In the genomic region with DNA sequence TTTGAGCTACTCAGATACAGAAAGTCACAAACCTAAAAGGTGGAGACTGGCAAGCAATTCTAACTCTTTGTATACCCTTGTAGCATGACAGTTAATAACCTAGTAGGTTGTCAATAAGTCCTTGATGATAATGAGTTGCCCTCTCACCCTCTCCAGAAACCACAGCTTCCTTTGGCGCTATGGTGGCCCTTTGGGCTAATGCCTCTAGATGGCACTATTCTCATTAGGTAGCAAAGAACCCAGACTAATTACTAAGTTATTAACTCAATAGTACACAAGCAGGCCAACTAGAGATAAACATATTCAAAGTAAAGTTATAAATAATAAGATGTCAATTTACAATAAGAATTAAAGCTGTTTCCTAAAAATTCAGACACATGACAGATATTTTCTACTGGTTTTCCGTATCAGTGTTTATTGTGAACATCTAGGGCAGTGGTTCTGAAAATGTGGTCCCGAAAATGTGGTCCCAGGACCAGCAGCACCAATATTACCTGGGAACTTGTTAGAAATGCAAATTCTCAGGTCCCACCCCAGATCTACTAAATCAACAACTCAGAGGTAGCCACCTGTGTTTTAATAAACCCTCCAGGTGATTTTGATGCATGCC, we compare ENCODE assay signal across 1 cellular context.
A peak's percentile ranks its signal among the peaks of the same experiment; 100 is the strongest.
TF ChIP-seq lines count a peak whose summit lies in the region.

No MANE protein-coding gene starts in this region.

TF ChIP-seq in GM12878, 131 proteins besides CTCF, POLR2A, EP300 and RAD21 (continued from another document):
- TF ChIP-seq, protein P1, sequence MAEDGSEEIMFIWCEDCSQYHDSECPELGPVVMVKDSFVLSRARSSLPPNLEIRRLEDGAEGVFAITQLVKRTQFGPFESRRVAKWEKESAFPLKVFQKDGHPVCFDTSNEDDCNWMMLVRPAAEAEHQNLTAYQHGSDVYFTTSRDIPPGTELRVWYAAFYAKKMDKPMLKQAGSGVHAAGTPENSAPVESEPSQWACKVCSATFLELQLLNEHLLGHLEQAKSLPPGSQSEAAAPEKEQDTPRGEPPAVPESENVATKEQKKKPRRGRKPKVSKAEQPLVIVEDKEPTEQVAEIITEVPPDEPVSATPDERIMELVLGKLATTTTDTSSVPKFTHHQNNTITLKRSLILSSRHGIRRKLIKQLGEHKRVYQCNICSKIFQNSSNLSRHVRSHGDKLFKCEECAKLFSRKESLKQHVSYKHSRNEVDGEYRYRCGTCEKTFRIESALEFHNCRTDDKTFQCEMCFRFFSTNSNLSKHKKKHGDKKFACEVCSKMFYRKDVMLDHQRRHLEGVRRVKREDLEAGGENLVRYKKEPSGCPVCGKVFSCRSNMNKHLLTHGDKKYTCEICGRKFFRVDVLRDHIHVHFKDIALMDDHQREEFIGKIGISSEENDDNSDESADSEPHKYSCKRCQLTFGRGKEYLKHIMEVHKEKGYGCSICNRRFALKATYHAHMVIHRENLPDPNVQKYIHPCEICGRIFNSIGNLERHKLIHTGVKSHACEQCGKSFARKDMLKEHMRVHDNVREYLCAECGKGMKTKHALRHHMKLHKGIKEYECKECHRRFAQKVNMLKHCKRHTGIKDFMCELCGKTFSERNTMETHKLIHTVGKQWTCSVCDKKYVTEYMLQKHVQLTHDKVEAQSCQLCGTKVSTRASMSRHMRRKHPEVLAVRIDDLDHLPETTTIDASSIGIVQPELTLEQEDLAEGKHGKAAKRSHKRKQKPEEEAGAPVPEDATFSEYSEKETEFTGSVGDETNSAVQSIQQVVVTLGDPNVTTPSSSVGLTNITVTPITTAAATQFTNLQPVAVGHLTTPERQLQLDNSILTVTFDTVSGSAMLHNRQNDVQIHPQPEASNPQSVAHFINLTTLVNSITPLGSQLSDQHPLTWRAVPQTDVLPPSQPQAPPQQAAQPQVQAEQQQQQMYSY (CRISPR knock-in tag; IDR thresholded peaks at IDR 0.05): no peak
- TF ChIP-seq IKZF1 (conservative IDR thresholded peaks at IDR 0.05) (0 out of 2 replicates have a peak, but pooled peaks have one; percentile 15), HDGF (IDR thresholded peaks at IDR 0.05) (no peak), SMC3 (IDR thresholded peaks at IDR 0.05; ENCODE audit: borderline replicate concordance, low read length) (peak; percentile 26; the same call in 1 of the 2 replicates), RUNX3 (IDR thresholded peaks at IDR 0.05; ENCODE audit: low read length) (peak; percentile 71), SMAD5 (IDR thresholded peaks at IDR 0.05; ENCODE audit: low read depth) (no peak), NR2F1 (conservative IDR thresholded peaks at IDR 0.05) (peak; percentile 44; the same call in 1 of the 2 replicates), POLR2AphosphoS5 (IDR thresholded peaks at IDR 0.05; ENCODE audit: low read length) (no peak), JUND (IDR thresholded peaks at IDR 0.05; ENCODE audit: low read depth, low read length) (no peak), NBN (IDR thresholded peaks at IDR 0.05) (no peak), NFXL1 (IDR thresholded peaks at IDR 0.05; ENCODE audit: borderline replicate concordance) (no peak)
- TF ChIP-seq, protein P2, sequence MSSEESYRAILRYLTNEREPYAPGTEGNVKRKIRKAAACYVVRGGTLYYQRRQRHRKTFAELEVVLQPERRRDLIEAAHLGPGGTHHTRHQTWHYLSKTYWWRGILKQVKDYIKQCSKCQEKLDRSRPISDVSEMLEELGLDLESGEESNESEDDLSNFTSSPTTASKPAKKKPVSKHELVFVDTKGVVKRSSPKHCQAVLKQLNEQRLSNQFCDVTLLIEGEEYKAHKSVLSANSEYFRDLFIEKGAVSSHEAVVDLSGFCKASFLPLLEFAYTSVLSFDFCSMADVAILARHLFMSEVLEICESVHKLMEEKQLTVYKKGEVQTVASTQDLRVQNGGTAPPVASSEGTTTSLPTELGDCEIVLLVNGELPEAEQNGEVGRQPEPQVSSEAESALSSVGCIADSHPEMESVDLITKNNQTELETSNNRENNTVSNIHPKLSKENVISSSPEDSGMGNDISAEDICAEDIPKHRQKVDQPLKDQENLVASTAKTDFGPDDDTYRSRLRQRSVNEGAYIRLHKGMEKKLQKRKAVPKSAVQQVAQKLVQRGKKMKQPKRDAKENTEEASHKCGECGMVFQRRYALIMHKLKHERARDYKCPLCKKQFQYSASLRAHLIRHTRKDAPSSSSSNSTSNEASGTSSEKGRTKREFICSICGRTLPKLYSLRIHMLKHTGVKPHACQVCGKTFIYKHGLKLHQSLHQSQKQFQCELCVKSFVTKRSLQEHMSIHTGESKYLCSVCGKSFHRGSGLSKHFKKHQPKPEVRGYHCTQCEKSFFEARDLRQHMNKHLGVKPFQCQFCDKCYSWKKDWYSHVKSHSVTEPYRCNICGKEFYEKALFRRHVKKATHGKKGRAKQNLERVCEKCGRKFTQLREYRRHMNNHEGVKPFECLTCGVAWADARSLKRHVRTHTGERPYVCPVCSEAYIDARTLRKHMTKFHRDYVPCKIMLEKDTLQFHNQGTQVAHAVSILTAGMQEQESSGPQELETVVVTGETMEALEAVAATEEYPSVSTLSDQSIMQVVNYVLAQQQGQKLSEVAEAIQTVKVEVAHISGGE (CRISPR knock-in tag; IDR thresholded peaks at IDR 0.05): no peak
- TF ChIP-seq, protein P3, sequence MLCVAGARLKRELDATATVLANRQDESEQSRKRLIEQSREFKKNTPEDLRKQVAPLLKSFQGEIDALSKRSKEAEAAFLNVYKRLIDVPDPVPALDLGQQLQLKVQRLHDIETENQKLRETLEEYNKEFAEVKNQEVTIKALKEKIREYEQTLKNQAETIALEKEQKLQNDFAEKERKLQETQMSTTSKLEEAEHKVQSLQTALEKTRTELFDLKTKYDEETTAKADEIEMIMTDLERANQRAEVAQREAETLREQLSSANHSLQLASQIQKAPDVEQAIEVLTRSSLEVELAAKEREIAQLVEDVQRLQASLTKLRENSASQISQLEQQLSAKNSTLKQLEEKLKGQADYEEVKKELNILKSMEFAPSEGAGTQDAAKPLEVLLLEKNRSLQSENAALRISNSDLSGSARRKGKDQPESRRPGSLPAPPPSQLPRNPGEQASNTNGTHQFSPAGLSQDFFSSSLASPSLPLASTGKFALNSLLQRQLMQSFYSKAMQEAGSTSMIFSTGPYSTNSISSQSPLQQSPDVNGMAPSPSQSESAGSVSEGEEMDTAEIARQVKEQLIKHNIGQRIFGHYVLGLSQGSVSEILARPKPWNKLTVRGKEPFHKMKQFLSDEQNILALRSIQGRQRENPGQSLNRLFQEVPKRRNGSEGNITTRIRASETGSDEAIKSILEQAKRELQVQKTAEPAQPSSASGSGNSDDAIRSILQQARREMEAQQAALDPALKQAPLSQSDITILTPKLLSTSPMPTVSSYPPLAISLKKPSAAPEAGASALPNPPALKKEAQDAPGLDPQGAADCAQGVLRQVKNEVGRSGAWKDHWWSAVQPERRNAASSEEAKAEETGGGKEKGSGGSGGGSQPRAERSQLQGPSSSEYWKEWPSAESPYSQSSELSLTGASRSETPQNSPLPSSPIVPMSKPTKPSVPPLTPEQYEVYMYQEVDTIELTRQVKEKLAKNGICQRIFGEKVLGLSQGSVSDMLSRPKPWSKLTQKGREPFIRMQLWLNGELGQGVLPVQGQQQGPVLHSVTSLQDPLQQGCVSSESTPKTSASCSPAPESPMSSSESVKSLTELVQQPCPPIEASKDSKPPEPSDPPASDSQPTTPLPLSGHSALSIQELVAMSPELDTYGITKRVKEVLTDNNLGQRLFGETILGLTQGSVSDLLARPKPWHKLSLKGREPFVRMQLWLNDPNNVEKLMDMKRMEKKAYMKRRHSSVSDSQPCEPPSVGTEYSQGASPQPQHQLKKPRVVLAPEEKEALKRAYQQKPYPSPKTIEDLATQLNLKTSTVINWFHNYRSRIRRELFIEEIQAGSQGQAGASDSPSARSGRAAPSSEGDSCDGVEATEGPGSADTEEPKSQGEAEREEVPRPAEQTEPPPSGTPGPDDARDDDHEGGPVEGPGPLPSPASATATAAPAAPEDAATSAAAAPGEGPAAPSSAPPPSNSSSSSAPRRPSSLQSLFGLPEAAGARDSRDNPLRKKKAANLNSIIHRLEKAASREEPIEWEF (IDR thresholded peaks at IDR 0.05; ENCODE audit: insufficient replicate concordance, low read depth, low read length): no peak
- TF ChIP-seq, protein P4, sequence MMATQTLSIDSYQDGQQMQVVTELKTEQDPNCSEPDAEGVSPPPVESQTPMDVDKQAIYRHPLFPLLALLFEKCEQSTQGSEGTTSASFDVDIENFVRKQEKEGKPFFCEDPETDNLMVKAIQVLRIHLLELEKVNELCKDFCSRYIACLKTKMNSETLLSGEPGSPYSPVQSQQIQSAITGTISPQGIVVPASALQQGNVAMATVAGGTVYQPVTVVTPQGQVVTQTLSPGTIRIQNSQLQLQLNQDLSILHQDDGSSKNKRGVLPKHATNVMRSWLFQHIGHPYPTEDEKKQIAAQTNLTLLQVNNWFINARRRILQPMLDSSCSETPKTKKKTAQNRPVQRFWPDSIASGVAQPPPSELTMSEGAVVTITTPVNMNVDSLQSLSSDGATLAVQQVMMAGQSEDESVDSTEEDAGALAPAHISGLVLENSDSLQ (IDR thresholded peaks at IDR 0.05): no peak
- TF ChIP-seq, protein P5, sequence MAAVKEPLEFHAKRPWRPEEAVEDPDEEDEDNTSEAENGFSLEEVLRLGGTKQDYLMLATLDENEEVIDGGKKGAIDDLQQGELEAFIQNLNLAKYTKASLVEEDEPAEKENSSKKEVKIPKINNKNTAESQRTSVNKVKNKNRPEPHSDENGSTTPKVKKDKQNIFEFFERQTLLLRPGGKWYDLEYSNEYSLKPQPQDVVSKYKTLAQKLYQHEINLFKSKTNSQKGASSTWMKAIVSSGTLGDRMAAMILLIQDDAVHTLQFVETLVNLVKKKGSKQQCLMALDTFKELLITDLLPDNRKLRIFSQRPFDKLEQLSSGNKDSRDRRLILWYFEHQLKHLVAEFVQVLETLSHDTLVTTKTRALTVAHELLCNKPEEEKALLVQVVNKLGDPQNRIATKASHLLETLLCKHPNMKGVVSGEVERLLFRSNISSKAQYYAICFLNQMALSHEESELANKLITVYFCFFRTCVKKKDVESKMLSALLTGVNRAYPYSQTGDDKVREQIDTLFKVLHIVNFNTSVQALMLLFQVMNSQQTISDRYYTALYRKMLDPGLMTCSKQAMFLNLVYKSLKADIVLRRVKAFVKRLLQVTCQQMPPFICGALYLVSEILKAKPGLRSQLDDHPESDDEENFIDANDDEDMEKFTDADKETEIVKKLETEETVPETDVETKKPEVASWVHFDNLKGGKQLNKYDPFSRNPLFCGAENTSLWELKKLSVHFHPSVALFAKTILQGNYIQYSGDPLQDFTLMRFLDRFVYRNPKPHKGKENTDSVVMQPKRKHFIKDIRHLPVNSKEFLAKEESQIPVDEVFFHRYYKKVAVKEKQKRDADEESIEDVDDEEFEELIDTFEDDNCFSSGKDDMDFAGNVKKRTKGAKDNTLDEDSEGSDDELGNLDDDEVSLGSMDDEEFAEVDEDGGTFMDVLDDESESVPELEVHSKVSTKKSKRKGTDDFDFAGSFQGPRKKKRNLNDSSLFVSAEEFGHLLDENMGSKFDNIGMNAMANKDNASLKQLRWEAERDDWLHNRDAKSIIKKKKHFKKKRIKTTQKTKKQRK (IDR thresholded peaks at IDR 0.05; ENCODE audit: low read depth, low read length): no peak
- TF ChIP-seq, protein P6, sequence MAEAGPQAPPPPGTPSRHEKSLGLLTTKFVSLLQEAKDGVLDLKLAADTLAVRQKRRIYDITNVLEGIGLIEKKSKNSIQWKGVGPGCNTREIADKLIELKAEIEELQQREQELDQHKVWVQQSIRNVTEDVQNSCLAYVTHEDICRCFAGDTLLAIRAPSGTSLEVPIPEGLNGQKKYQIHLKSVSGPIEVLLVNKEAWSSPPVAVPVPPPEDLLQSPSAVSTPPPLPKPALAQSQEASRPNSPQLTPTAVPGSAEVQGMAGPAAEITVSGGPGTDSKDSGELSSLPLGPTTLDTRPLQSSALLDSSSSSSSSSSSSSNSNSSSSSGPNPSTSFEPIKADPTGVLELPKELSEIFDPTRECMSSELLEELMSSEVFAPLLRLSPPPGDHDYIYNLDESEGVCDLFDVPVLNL (IDR thresholded peaks at IDR 0.05; ENCODE audit: low read depth, low read length): no peak
